Comparison of ENCODE assay signal across 11 cellular contexts in genomic region chr7:116801092-116801710, GRCh38.
DNase-seq lines count a peak whose midpoint lies in the region; ATAC-seq and TF ChIP-seq lines count a peak whose summit lies in the region.
"Had no signal": no experiment of that assay in that cellular context is flagged by ENCODE, and none has a peak within 500 bp of the region (broad histone marks: within the 10 kb centered on the region; RNA-seq: fewer than 3 reads in every experiment).

No MANE protein-coding gene starts in this region.

- no TSS peak for BruUV-seq in MCF 10A (replicated peaks; lab: Mats Ljungman, UMichigan)

- no peaks in the 10 kb centered on the region for H3K27me3 Mint-ChIP-seq in MCF 10A (ENCODE audit: insufficient read depth, unreplicated experiment)

- DNase-seq in MCF 10A (ENCODE audit: unreplicated experiment): peak; percentile 59
- no peak for DNase-seq in breast epithelium (ENCODE audit: low spot score in 2 of 2)
- no peak for DNase-seq in SK-N-SH
- DNase-seq in foreskin keratinocyte: peak; percentile 78 to 91
- no peak for DNase-seq in NCI-H2081 (lab: John Stamatoyannopoulos, UW)
- no peak for DNase-seq in mucosa of gallbladder (ENCODE audit: low spot score)
- DNase-seq in T-helper 9 cell: no peak
- DNase-seq: NCI-H510A, T-cell had no signal

- no peaks in the 10 kb centered on the region for H3K9me3 Mint-ChIP-seq in MCF 10A (ENCODE audit: unreplicated experiment)
- H3K9me3 Mint-ChIP-seq: T-cell had no signal

- 2% methylated on average over 2 of the region's 2 CpGs for WGBS in SK-N-SH (ENCODE audit: low lambda C conversion rate)

- CTCF ChIA-PET in MCF 10A (lab: Yijun Ruan, JAX) (interaction anchor here (0.6 to 1.4 kb wide), 12 partner anchors 21 to 210 kb away, joined by 3 to 7 read pairs (median 3); partner anchors contain the start of gene MET), SK-N-SH (lab: Yijun Ruan, JAX) (interaction anchor here (0.8 kb wide), 1 partner anchor 70 kb away, joined by 3 read pairs; no protein-coding TSS in a partner anchor)

- peak overlapping the region; percentile 68 for H3K27ac Mint-ChIP-seq in MCF 10A (ENCODE audit: low read depth, unreplicated experiment)
- H3K27ac Mint-ChIP-seq: T-cell had no signal

- H3K4me1 Mint-ChIP-seq in MCF 10A (ENCODE audit: insufficient read depth, unreplicated experiment): peaks cover 23% of the 10 kb centered on the region

- H4K20me1 ChIP-seq in SK-N-SH (ENCODE audit: insufficient read depth): no peaks in the 10 kb centered on the region

- ATAC-seq in foreskin keratinocyte (peak; percentile 93), HG03565 (IDR thresholded peaks at IDR 0.05; ENCODE audit: unreplicated experiment) (no peak)
- ATAC-seq: T-cell had no signal

- TF ChIP-seq RAD21 in SK-N-SH (IDR thresholded peaks at IDR 0.05; ENCODE audit: low read length): no peak

- TF ChIP-seq CTCF in MCF 10A (IDR thresholded peaks at IDR 0.05; ENCODE audit: unreplicated experiment): no peak
- TF ChIP-seq CTCF in breast epithelium (IDR thresholded peaks at IDR 0.05): no peak
- no peak for TF ChIP-seq CTCF in SK-N-SH (IDR thresholded peaks at IDR 0.05)
- no peak for TF ChIP-seq CTCF in foreskin keratinocyte (conservative IDR thresholded peaks at IDR 0.05)

- H3K9me3 ChIP-seq in breast epithelium (no peaks in the 10 kb centered on the region), SK-N-SH (no peaks in the 10 kb centered on the region)
- H3K9me3 ChIP-seq: neutrophil had no signal

- H3K4me3 ChIP-seq in breast epithelium (no peak overlapping the region), SK-N-SH (ENCODE audit: low read depth in 2 of 2, low read length in 1 of 2) (no peak overlapping the region)

- peaks cover 36% of the 10 kb centered on the region for H3K36me3 Mint-ChIP-seq in MCF 10A (ENCODE audit: insufficient read depth, unreplicated experiment)
- H3K36me3 Mint-ChIP-seq: T-cell had no signal

- H3K36me3 ChIP-seq in breast epithelium: no peaks in the 10 kb centered on the region
- H3K36me3 ChIP-seq in SK-N-SH (replicated peaks in 1 of 2; ENCODE audit: control insufficient read depth in 1 of 2, insufficient read depth in 2 of 2, low read length in 1 of 2): peaks cover 0 to 2% of the 10 kb centered on the region in 2 experiments
- H3K36me3 ChIP-seq: neutrophil had no signal

- POLR2A ChIA-PET in MCF 10A (lab: Yijun Ruan, JAX): interaction anchor here (0.6 to 1.4 kb wide), 9 partner anchors 10 to 1564 kb away, joined by 3 to 7 read pairs (median 3); partner anchors contain the start of gene MET
- POLR2A ChIA-PET in SK-N-SH (lab: Yijun Ruan, JAX): no interaction called here

- H3K27ac ChIP-seq in breast epithelium (peak overlapping the region in 1 of 2 donors; percentile 2), SK-N-SH (ENCODE audit: low read depth in 2 of 2, low read length in 1 of 2) (peak overlapping the region; percentile 36 to 54; a peak in 3 of 4 replicates), foreskin keratinocyte (peak overlapping the region; percentile 79)
- H3K27ac ChIP-seq: neutrophil had no signal

- H3K27me3 ChIP-seq in breast epithelium (no peaks in the 10 kb centered on the region), SK-N-SH (ENCODE audit: insufficient read depth) (peaks cover 16% of the 10 kb centered on the region; the same call in 1 of the 2 replicates), foreskin keratinocyte (no peaks in the 10 kb centered on the region)
- H3K27me3 ChIP-seq: neutrophil had no signal

- no peak overlapping the region; the same call in 1 of the 2 replicates for H2AFZ ChIP-seq in SK-N-SH (ENCODE audit: low read depth)

- peak overlapping the region; percentile 10 for H3K4me3 Mint-ChIP-seq in MCF 10A (ENCODE audit: unreplicated experiment)
- H3K4me3 Mint-ChIP-seq: T-cell had no signal

- no peak overlapping the region for H3K9ac ChIP-seq in SK-N-SH

- intact Hi-C loops in MCF 10A (cut with micrococcal nuclease) (loop anchor here (1.0 kb wide), 1 partner anchor 129 kb away; the partner anchor contains the start of gene MET), breast epithelium (cut with DNase I; ENCODE audit: low total_unique reads) (loop anchor here (10.0 kb wide), 2 partner anchors 136 to 206 kb away; no protein-coding TSS in a partner anchor)

- H3K79me2 ChIP-seq in SK-N-SH (ENCODE audit: insufficient read depth): no peaks in the 10 kb centered on the region

- H3K4me1 ChIP-seq in breast epithelium (peaks cover 0 to 5% of the 10 kb centered on the region in 2 donors), SK-N-SH (ENCODE audit: control insufficient read depth in 1 of 2, insufficient read depth in 2 of 2, low read depth in 1 of 2, low read length in 1 of 2) (peaks cover 0 to 17% of the 10 kb centered on the region in 2 experiments; a peak in 3 of 4 replicates), foreskin keratinocyte (peaks cover 38% of the 10 kb centered on the region)

- TF ChIP-seq EP300 in SK-N-SH (IDR thresholded peaks at IDR 0.05; ENCODE audit: borderline replicate concordance in 1 of 2, low read depth in 1 of 2, low read length in 1 of 2): peak in 1 of 2 experiments; percentile 82; a peak in 2 of 4 replicates

- peak overlapping the region; percentile 14; the same call in 1 of the 2 replicates for H3K4me2 ChIP-seq in SK-N-SH

- H3F3A ChIP-seq in SK-N-SH (replicated peaks; ENCODE audit: insufficient read depth): peaks cover 23% of the 10 kb centered on the region

- no peak for TF ChIP-seq POLR2A in breast epithelium (IDR thresholded peaks at IDR 0.05)

- H3K9me2 ChIP-seq in SK-N-SH: no peaks in the 10 kb centered on the region

TF ChIP-seq in SK-N-SH, 30 proteins besides CTCF, POLR2A, EP300 and RAD21 (continues in another document):
- no peak for TF ChIP-seq IRF3 (IDR thresholded peaks at IDR 0.05; ENCODE audit: low read depth, low read length)
- TF ChIP-seq MAX (IDR thresholded peaks at IDR 0.05; ENCODE audit: low read depth): no peak
- TF ChIP-seq FOXJ3 (CRISPR knock-in tag; IDR thresholded peaks at IDR 0.05): no peak
- TF ChIP-seq JUND (IDR thresholded peaks at IDR 0.05): peak; percentile 64
- TF ChIP-seq NFIC (IDR thresholded peaks at IDR 0.05; ENCODE audit: borderline replicate concordance): peak; percentile 50; the same call in 1 of the 2 replicates
- no peak for TF ChIP-seq MXI1 (IDR thresholded peaks at IDR 0.05; ENCODE audit: low read depth, low read length)
- TF ChIP-seq ZBTB33 (IDR thresholded peaks at IDR 0.05; ENCODE audit: borderline replicate concordance, low read depth): no peak
- no peak for TF ChIP-seq SMC3 (IDR thresholded peaks at IDR 0.05; ENCODE audit: low read depth, low read length)
- no peak for TF ChIP-seq MEF2A (IDR thresholded peaks at IDR 0.05; ENCODE audit: borderline replicate concordance, low read depth)
- TF ChIP-seq TEAD4 (IDR thresholded peaks at IDR 0.05; ENCODE audit: borderline replicate concordance, insufficient read depth): peak; percentile 66; the same call in 1 of the 2 replicates
- peak; percentile 50; the same call in 1 of the 2 replicates for TF ChIP-seq PBX3 (IDR thresholded peaks at IDR 0.05)
- TF ChIP-seq NRF1 (IDR thresholded peaks at IDR 0.05; ENCODE audit: low read depth, low read length): no peak
- TF ChIP-seq USF1 (IDR thresholded peaks at IDR 0.05; ENCODE audit: borderline replicate concordance, low read depth): no peak
- no peak for TF ChIP-seq SIN3A (IDR thresholded peaks at IDR 0.05; ENCODE audit: borderline replicate concordance, low read depth, low read length)
- TF ChIP-seq FOXM1 (IDR thresholded peaks at IDR 0.05; ENCODE audit: low read depth): no peak; the same call in 1 of the 2 replicates
- no peak for TF ChIP-seq EZH2phosphoT487 (IDR thresholded peaks at IDR 0.05; ENCODE audit: borderline replicate concordance, low read depth)

Comparison
In these comparisons a context has a peak if more than half of its experiments do, and no peak if none do; other contexts are left out.
1. DNase-seq: peak in MCF 10A (single experiment) and foreskin keratinocyte (2 of 2); none in breast epithelium (0 of 2), SK-N-SH (single experiment), NCI-H2081 (0 of 2), mucosa of gallbladder (single experiment) and T-helper 9 cell (single experiment).